In the genomic region with DNA sequence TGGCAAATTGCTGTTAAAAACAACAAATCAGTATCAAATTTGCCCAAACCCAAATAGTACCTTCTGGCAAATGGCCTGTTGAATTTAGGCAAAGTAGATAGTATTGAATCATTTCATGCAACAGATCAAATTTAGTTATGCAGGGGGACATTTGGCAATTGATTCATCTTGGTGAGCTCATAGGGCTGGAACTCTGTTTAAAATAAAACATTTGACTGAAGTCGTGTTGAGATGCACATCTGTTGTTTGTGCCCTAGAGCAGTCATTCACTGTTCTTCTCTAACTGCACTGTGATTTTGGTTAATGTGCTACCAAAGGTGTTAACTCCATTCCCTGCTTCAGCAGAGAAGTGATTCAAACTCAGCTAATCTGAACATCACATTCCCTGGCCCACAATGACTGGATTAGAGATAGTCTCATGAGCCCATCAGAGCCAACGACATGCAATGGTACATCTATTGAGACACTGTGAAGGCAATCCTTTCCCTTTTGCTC, we compare ENCODE assay signal across 15 cellular contexts. TPM values are rescaled to one million over a fixed set of nuclear protein-coding genes. Genes with fewer than 3 reads are reported as not detected.
"Had no signal": no experiment of that assay in that cellular context is flagged by ENCODE, and none has a peak within 500 bp of the region (broad histone marks: within the 10 kb centered on the region; RNA-seq: fewer than 3 reads in every experiment).

No MANE protein-coding gene starts in this region.

- H3K9me3 ChIP-seq: ovary, testis had no signal

- H3K27me3 ChIP-seq: foreskin keratinocyte, ovary, testis had no signal

- DNase-seq: activated CD4-positive, CD25-positive, alpha-beta regulatory T cell; activated effector memory CD4-positive, alpha-beta T cell treated with Interleukin-2 at 50 U/mL for 16 hours; activated T-cell treated with anti-CD3 and anti-CD28 coated beads, Interleukin-2, amount 50 U/mL, for 24 hours; endodermal cell; erythroblast; foreskin keratinocyte; head of caudate nucleus; nephron progenitor cell; ovary; stimulated activated CD4-positive, alpha-beta T cell treated with anti-CD3 and anti-CD28 coated beads, Interleukin-15, amount 100 ng/mL, for 24 hours; stimulated activated CD4-positive, alpha-beta T cell treated with anti-CD3 and anti-CD28 coated beads, Interleukin-4, amount 100 ng/mL, for 24 hours; T-helper 17 cell; testis had no signal

- H3K36me3 ChIP-seq: ovary had no signal

- ATAC-seq: activated naive CD4-positive, alpha-beta T cell treated with anti-CD3 and anti-CD28 coated beads, Interleukin-2, amount 50 U/mL, for 72 hours; foreskin keratinocyte; left lobe of liver; T-helper 17 cell had no signal

- H3K4me1 ChIP-seq: testis had no signal

- H3K27ac ChIP-seq: foreskin keratinocyte, ovary, testis had no signal

- H3K4me3 ChIP-seq: ovary, testis had no signal

RNA-seq across cellular contexts. Expression of a gene that starts 44.0 kb away (rescaled TPM):
- total RNA-seq: T-helper 17 cell had no signal
